ENCODE assay signal across 8 cellular contexts in the genomic region with DNA sequence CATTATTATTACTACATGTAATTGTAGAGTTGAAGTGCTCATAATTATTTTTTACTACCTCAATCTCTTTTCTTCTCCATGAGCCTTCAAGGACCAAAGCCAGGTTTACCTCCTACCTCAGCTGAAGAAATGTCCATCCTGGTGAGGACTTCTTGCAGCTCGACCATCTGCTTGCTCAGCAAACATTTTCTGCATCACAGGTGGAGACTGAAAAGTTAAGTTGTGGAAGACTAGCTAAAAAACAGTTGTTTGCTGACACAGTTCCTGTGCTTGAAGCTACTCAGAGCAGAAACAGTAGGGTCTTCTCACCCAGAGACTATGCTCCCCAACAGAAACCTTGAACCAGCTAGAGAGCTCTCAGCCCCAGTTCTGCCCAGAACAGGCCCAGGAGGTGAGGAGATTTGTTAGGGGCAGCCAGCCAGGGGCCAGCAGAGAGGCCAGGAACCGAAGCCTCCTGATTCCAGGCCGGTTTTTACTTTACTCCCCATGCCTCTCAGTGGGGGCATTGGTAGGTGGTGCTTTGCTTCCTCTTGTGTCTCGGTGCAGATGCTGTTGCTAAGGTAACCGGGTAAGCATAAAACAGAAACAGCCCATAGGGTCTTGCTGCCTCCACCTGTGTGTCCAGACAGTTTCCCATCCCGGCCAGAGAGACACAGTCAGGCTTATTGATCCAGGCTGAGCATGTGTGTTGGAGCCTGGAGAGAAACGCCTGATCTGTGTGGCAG. TPM values are rescaled to one million over a fixed set of nuclear protein-coding genes. Genes with fewer than 3 reads are reported as not detected.
DNase-seq lines count a peak whose midpoint lies in the region; ATAC-seq and TF ChIP-seq lines count a peak whose summit lies in the region.

No MANE protein-coding gene starts in this region.

- peak overlapping the region in 2 of 8 donors; percentile 17 to 26 for H3K4me3 Mint-ChIP-seq in naive B cell

- H3K27me3 Mint-ChIP-seq in naive B cell = no peaks in the 10 kb centered on the region

- peak; percentile 42 for DNase-seq in DMS 273 (lab: John Stamatoyannopoulos, UW; ENCODE audit: unreplicated experiment)
- DNase-seq in DMS 273 treated with DMSO at 0.1 percent for 48 hours (lab: John Stamatoyannopoulos, UW) = no peak
- DNase-seq in HEK293T (ENCODE audit: extremely low spot score) = peak; percentile 24
- peak; percentile 92 for DNase-seq in NCI-H146 treated with DMSO at 0.1 percent for 48 hours (lab: John Stamatoyannopoulos, UW; ENCODE audit: unreplicated experiment)
- DNase-seq in naive B cell = peak; percentile 49
- DNase-seq in SIG-M5 (lab: John Stamatoyannopoulos, UW) = no peak
- DNase-seq in left lobe of liver (ENCODE audit: low spot score) = no peak
- no peak for DNase-seq in SW 1271 (lab: John Stamatoyannopoulos, UW)

- peak; percentile 89 to 91 for ATAC-seq in naive B cell (ENCODE audit: low read depth in 2 of 2)
- no peak for ATAC-seq in left lobe of liver

- H3K4me1 Mint-ChIP-seq in naive B cell = peaks cover 13 to 15% (median 14%) of the 10 kb centered on the region in 3 donors

- no peaks in the 10 kb centered on the region for H3K36me3 Mint-ChIP-seq in naive B cell

- CTCF ChIA-PET in HEK293T (lab: Yijun Ruan, JAX) = no interaction called here

- POLR2A ChIA-PET in HEK293T (lab: Yijun Ruan, JAX) = interaction anchor here (1.8 kb wide), 1 partner anchor 16 kb away, joined by 9 read pairs; no protein-coding TSS in a partner anchor

- no peaks in the 10 kb centered on the region for H3K9me3 Mint-ChIP-seq in naive B cell

- H3K27ac Mint-ChIP-seq in naive B cell = peak overlapping the region in 3 of 6 donors; percentile 18 to 87 (median 82)

TF ChIP-seq in HEK293T, 16 proteins besides CTCF, POLR2A, EP300 and RAD21:
- no peak for TF ChIP-seq FOXA1 (IDR thresholded peaks at IDR 0.05)
- TF ChIP-seq ZNF384 (IDR thresholded peaks at IDR 0.05) = no peak
- no peak for TF ChIP-seq ARNT (IDR thresholded peaks at IDR 0.05)
- no peak for TF ChIP-seq FOXM1 (IDR thresholded peaks at IDR 0.05; ENCODE audit: borderline replicate concordance)
- TF ChIP-seq CTBP1 (IDR thresholded peaks at IDR 0.05; ENCODE audit: borderline replicate concordance) = no peak
- TF ChIP-seq FOXK2 (IDR thresholded peaks at IDR 0.05) = no peak
- TF ChIP-seq, protein P1, sequence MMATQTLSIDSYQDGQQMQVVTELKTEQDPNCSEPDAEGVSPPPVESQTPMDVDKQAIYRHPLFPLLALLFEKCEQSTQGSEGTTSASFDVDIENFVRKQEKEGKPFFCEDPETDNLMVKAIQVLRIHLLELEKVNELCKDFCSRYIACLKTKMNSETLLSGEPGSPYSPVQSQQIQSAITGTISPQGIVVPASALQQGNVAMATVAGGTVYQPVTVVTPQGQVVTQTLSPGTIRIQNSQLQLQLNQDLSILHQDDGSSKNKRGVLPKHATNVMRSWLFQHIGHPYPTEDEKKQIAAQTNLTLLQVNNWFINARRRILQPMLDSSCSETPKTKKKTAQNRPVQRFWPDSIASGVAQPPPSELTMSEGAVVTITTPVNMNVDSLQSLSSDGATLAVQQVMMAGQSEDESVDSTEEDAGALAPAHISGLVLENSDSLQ (IDR thresholded peaks at IDR 0.05) = no peak
- no peak for TF ChIP-seq ELF4 (IDR thresholded peaks at IDR 0.05)
- no peak for TF ChIP-seq L3MBTL2 (conservative IDR thresholded peaks at IDR 0.05)
- TF ChIP-seq LEF1 (IDR thresholded peaks at IDR 0.05; ENCODE audit: borderline replicate concordance) = no peak
- no peak for TF ChIP-seq TARDBP (IDR thresholded peaks at IDR 0.05)
- no peak for TF ChIP-seq SP1 (IDR thresholded peaks at IDR 0.05)
- TF ChIP-seq NFRKB (IDR thresholded peaks at IDR 0.05) = no peak
- TF ChIP-seq BHLHE40 (IDR thresholded peaks at IDR 0.05; ENCODE audit: borderline replicate concordance) = no peak
- TF ChIP-seq HDGF (IDR thresholded peaks at IDR 0.05; ENCODE audit: borderline replicate concordance) = no peak

RNA-seq across cellular contexts. Expression of a gene that starts 54.9 kb away (rescaled TPM):
- 100 to 1,000 TPM in 5 of 6 donors, 10 to 100 TPM in 1; 64.1 to 148 (median 138) TPM for polyA plus RNA-seq in naive B cell (ENCODE audit: low read depth in 6 of 6)
- 39.8 TPM for total RNA-seq in left lobe of liver

Comparison
In these comparisons a context has a peak if more than half of its experiments do, and no peak if none do; other contexts are left out.
1. DNase-seq: peak in DMS 273 (single experiment), HEK293T (single experiment), NCI-H146 treated with DMSO at 0.1 percent for 48 hours (single experiment) and naive B cell (single experiment); none in DMS 273 treated with DMSO at 0.1 percent for 48 hours (single experiment), SIG-M5 (single experiment), left lobe of liver (single experiment) and SW 1271 (0 of 2).